ENCODE assay signal across 11 cellular contexts in genomic region chr16:11972128-11972527, GRCh38. TPM values are rescaled to one million over a fixed set of nuclear protein-coding genes. Genes with fewer than 3 reads are reported as not detected.
DNase-seq lines count a peak whose midpoint lies in the region; ATAC-seq and TF ChIP-seq lines count a peak whose summit lies in the region.
"Had no signal": no experiment of that assay in that cellular context is flagged by ENCODE, and none has a peak within 500 bp of the region (broad histone marks: within the 10 kb centered on the region; RNA-seq: fewer than 3 reads in every experiment).

No MANE protein-coding gene starts in this region.

- TF ChIP-seq CTCF in CD14-positive monocyte (IDR thresholded peaks at IDR 0.05) (peak; percentile 28), HEK293 (tag by site-specific recombination; IDR thresholded peaks at IDR 0.05) (peak; percentile 32; the same call in 1 of the 2 replicates), adrenal gland (IDR thresholded peaks at IDR 0.05) (peak in 3 of 6 experiments; percentile 37 to 50 (median 43)), liver (IDR thresholded peaks at IDR 0.05; ENCODE audit: low read depth, low read length, missing input control) (peak; percentile 13), prostate gland (IDR thresholded peaks at IDR 0.05) (no peak)

- CTCF ChIA-PET in HEK293 (lab: Yijun Ruan, JAX), result interaction anchor here (0.7 to 2.1 kb wide), 4 partner anchors 14 to 1917 kb away, joined by 3 to 10 read pairs (median 6); no protein-coding TSS in a partner anchor
- CTCF ChIA-PET in activated naive CD4-positive, alpha-beta T cell treated with anti-CD3 and anti-CD28 coated beads for 36 hours (lab: Charles Lee), result no interaction called here

- TF ChIP-seq RAD21 in liver (IDR thresholded peaks at IDR 0.05), result peak; percentile 13 to 38

- no peak overlapping the region for H3K9ac ChIP-seq in liver (ENCODE audit: low read depth in 1 of 2, low read length in 2 of 2)

- no peak overlapping the region for H3K4me3 ChIP-seq in HEK293 (ENCODE audit: low read depth, low read length)
- H3K4me3 ChIP-seq in adrenal gland, result no peak overlapping the region
- no peak overlapping the region for H3K4me3 ChIP-seq in liver (ENCODE audit: low read depth in 1 of 3, low read length in 3 of 3)
- H3K4me3 ChIP-seq in prostate gland, result no peak overlapping the region

- no peaks in the 10 kb centered on the region for H3K9me3 ChIP-seq in HEK293 (ENCODE audit: control insufficient read depth, insufficient read depth, low read depth, low read length)
- no peaks in the 10 kb centered on the region for H3K9me3 ChIP-seq in adrenal gland (replicated peaks in 1 of 3)
- no peaks in the 10 kb centered on the region for H3K9me3 ChIP-seq in liver (ENCODE audit: control insufficient read depth in 4 of 4, low read length in 3 of 4)
- H3K9me3 ChIP-seq in prostate gland, result no peaks in the 10 kb centered on the region

- H3K27me3 Mint-ChIP-seq in CD14-positive monocyte (ENCODE audit: low read depth in 3 of 3), result peaks cover 0 to 2% (median 0%) of the 10 kb centered on the region in 3 donors
- no peaks in the 10 kb centered on the region for H3K27me3 Mint-ChIP-seq in activated naive CD4-positive, alpha-beta T cell treated with anti-CD3 and anti-CD28 coated beads for 36 hours (ENCODE audit: low read depth)
- H3K27me3 Mint-ChIP-seq: central memory CD8-positive, alpha-beta T cell had no signal

- H3K4me1 Mint-ChIP-seq in CD14-positive monocyte, result peaks cover 13% of the 10 kb centered on the region
- peaks cover 15% of the 10 kb centered on the region for H3K4me1 Mint-ChIP-seq in activated naive CD4-positive, alpha-beta T cell treated with anti-CD3 and anti-CD28 coated beads for 36 hours (ENCODE audit: low read depth)

- no peak overlapping the region for H3K4me3 Mint-ChIP-seq in CD14-positive monocyte
- no peak overlapping the region for H3K4me3 Mint-ChIP-seq in activated naive CD4-positive, alpha-beta T cell treated with anti-CD3 and anti-CD28 coated beads for 36 hours
- H3K4me3 Mint-ChIP-seq: central memory CD8-positive, alpha-beta T cell had no signal

- WGBS in adrenal gland, 4 donors, result 40 to 81% (median 67%) methylated on average over 11 of the region's 11 CpGs
- 87% methylated on average over 11 of the region's 11 CpGs for WGBS in liver
- WGBS in prostate gland, result 52% methylated on average over 11 of the region's 11 CpGs

- H3K36me3 ChIP-seq in HEK293 (ENCODE audit: control insufficient read depth in 2 of 2, insufficient read depth in 1 of 2, low read length in 2 of 2) (peaks cover 0 to 4% of the 10 kb centered on the region in 2 experiments; a peak in 2 of 3 replicates), adrenal gland (replicated peaks in 1 of 2) (no peaks in the 10 kb centered on the region), liver (ENCODE audit: control insufficient read depth in 4 of 4, insufficient read depth in 3 of 4, low read depth in 1 of 4, low read length in 3 of 4) (peaks cover 0 to 2% (median 0%) of the 10 kb centered on the region in 4 donors), prostate gland (no peaks in the 10 kb centered on the region)

- no peak for ATAC-seq in HG03159 (IDR thresholded peaks at IDR 0.05; ENCODE audit: unreplicated experiment)

- intact Hi-C loops in CD14-positive monocyte (cut with micrococcal nuclease) (loop anchor here in 1 of 2 donors (10.0 kb wide), 1 partner anchor 93 kb away; no protein-coding TSS in a partner anchor), adrenal gland (cut with DNase I) (loop anchor here (5.0 to 10.0 kb wide), 3 partner anchors 57 to 95 kb away; partner anchors contain the start of gene GSPT1 (in 1 of the 2)), prostate gland (cut with DNase I) (loop anchor here (10.0 kb wide), 1 partner anchor 117 kb away; the partner anchor contains the start of gene RSL1D1)
- intact Hi-C loops in activated naive CD4-positive, alpha-beta T cell treated with anti-CD3 and anti-CD28 coated beads for 36 hours (cut with micrococcal nuclease), result loop anchor here (10.0 kb wide), 1 partner anchor 93 kb away; no protein-coding TSS in a partner anchor

- TF ChIP-seq POLR2A in adrenal gland (IDR thresholded peaks at IDR 0.05) (no peak), prostate gland (IDR thresholded peaks at IDR 0.05) (no peak)

- DNase-seq in CD14-positive monocyte (ENCODE audit: low spot score) (no peak), adrenal gland (peak in 4 of 7 donors; percentile 33 to 65 (median 52)), amniotic stem cell (lab: John Stamatoyannopoulos, UW) (no peak), prostate gland (ENCODE audit: low spot score) (no peak)
- DNase-seq in activated naive CD4-positive, alpha-beta T cell treated with anti-CD3 and anti-CD28 coated beads for 36 hours, result no peak
- DNase-seq: GF-D8 had no signal

- H3K27ac Mint-ChIP-seq in CD14-positive monocyte, result peak overlapping the region in 2 of 7 donors; percentile 35 to 54
- no peak overlapping the region for H3K27ac Mint-ChIP-seq in activated naive CD4-positive, alpha-beta T cell treated with anti-CD3 and anti-CD28 coated beads for 36 hours

- H3K4me1 ChIP-seq in HEK293 (ENCODE audit: control insufficient read depth, insufficient read depth, low read length) (no peaks in the 10 kb centered on the region), adrenal gland (replicated peaks in 1 of 2) (peaks cover 7 to 10% of the 10 kb centered on the region in 2 donors), liver (ENCODE audit: control insufficient read depth in 4 of 4, insufficient read depth in 4 of 4, low read length in 3 of 4) (peaks cover 2 to 13% (median 10%) of the 10 kb centered on the region in 4 donors), prostate gland (replicated peaks) (peaks cover 6% of the 10 kb centered on the region)

- no peaks in the 10 kb centered on the region for H3K9me3 Mint-ChIP-seq in CD14-positive monocyte
- no peaks in the 10 kb centered on the region for H3K9me3 Mint-ChIP-seq in activated naive CD4-positive, alpha-beta T cell treated with anti-CD3 and anti-CD28 coated beads for 36 hours
- H3K9me3 Mint-ChIP-seq: central memory CD8-positive, alpha-beta T cell had no signal

- POLR2A ChIA-PET in HEK293 (lab: Yijun Ruan, JAX), result no interaction called here

- H3K27me3 ChIP-seq in adrenal gland, result no peaks in the 10 kb centered on the region
- no peaks in the 10 kb centered on the region for H3K27me3 ChIP-seq in liver (ENCODE audit: control insufficient read depth in 4 of 4, insufficient read depth in 4 of 4, low read length in 3 of 4)
- no peaks in the 10 kb centered on the region for H3K27me3 ChIP-seq in prostate gland (replicated peaks; ENCODE audit: insufficient read depth)

- H3K36me3 Mint-ChIP-seq in CD14-positive monocyte, result peaks cover 8 to 16% of the 10 kb centered on the region in 2 donors
- peaks cover 4% of the 10 kb centered on the region for H3K36me3 Mint-ChIP-seq in activated naive CD4-positive, alpha-beta T cell treated with anti-CD3 and anti-CD28 coated beads for 36 hours (ENCODE audit: low read depth)

- no peak overlapping the region for H3K27ac ChIP-seq in HEK293 (ENCODE audit: extremely low read depth, low read depth, low read length)
- no peak overlapping the region for H3K27ac ChIP-seq in adrenal gland
- H3K27ac ChIP-seq in liver (ENCODE audit: low read depth in 1 of 2, low read length in 2 of 2), result no peak overlapping the region
- no peak overlapping the region for H3K27ac ChIP-seq in prostate gland

TF ChIP-seq in HEK293, 187 proteins besides CTCF, POLR2A, EP300 and RAD21:
- TF ChIP-seq EGR2 (tag by site-specific recombination; IDR thresholded peaks at IDR 0.05; ENCODE audit: low read depth) (no peak), ZNF654 (tag by site-specific recombination; IDR thresholded peaks at IDR 0.05; ENCODE audit: low read depth) (0 out of 2 replicates have a peak, but pooled peaks have one; percentile 6)

TF ChIP-seq in liver, 16 proteins besides CTCF, POLR2A, EP300 and RAD21 (continues in another document):
- TF ChIP-seq HNF4G (IDR thresholded peaks at IDR 0.05), result no peak
- no peak for TF ChIP-seq SP1 (IDR thresholded peaks at IDR 0.05)
- no peak for TF ChIP-seq GABPA (IDR thresholded peaks at IDR 0.05 in 1 of 2, conservative IDR thresholded peaks at IDR 0.05 in 1 of 2)
- no peak for TF ChIP-seq EGR1 (IDR thresholded peaks at IDR 0.05; ENCODE audit: low read depth in 2 of 2)
- TF ChIP-seq FOXA2 (IDR thresholded peaks at IDR 0.05), result no peak

RNA-seq across cellular contexts. Expression of gene SNX29, which starts 4.4 kb away (rescaled TPM):
- polyA plus RNA-seq in CD14-positive monocyte, result 10 to 100 TPM; 13.3 to 14.0 TPM
- 10 to 100 TPM in 7 of 8 donors, 1 to 10 TPM in 1; 9.4 to 33.7 (median 20.7) TPM for total RNA-seq in adrenal gland
- polyA plus RNA-seq in adrenal gland, result 1 to 10 TPM; 2.2 to 7.4 (median 4.7) TPM
- total RNA-seq in liver, result 10 to 100 TPM in 1 of 2 donors, 1 to 10 TPM in 1; 8.9 to 10.5 TPM
- polyA plus RNA-seq in liver, result 10 to 100 TPM in 1 of 2 donors, 1 to 10 TPM in 1; 1.9 to 11.9 TPM
- total RNA-seq in activated naive CD4-positive, alpha-beta T cell treated with anti-CD3 and anti-CD28 coated beads for 36 hours, result 10 to 100 TPM in 1 of 2 experiments, 1 to 10 TPM in 1; 9.7 to 11.2 TPM
- 10 to 100 TPM; 11.8 to 24.7 TPM for total RNA-seq in prostate gland

RNA-seq across cellular contexts. Expression of gene TNFRSF17, which starts 7.1 kb away (rescaled TPM):
- polyA plus RNA-seq in CD14-positive monocyte, result under 1 TPM in 1 of 2 donors, not detected in 1; 0.26 TPM
- not detected for total RNA-seq in adrenal gland
- under 1 TPM in 2 of 3 donors, not detected in 1; 0.13 to 0.84 TPM for polyA plus RNA-seq in adrenal gland
- total RNA-seq in liver, result under 1 TPM; 0.17 to 0.28 TPM
- 1 to 10 TPM in 1 of 2 donors, not detected in 1; 2.6 TPM for polyA plus RNA-seq in liver
- not detected for total RNA-seq in activated naive CD4-positive, alpha-beta T cell treated with anti-CD3 and anti-CD28 coated beads for 36 hours
- total RNA-seq in prostate gland, result 1 to 10 TPM in 1 of 2 donors, not detected in 1; 1.0 TPM
- total RNA-seq: T-helper 1 cell treated with Interleukin-12 subunit alpha and Interleukin-12 subunit beta and Interleukin-4 antibody, amounts not matched to agents 30 ng/mL and 1 ng/mL, for 36 hours had no signal

RNA-seq across cellular contexts. Expression of gene NPIPB2, which starts 30.3 kb away (rescaled TPM):
- polyA plus RNA-seq in CD14-positive monocyte (under 1 TPM in 1 of 2 donors, not detected in 1; 0.81 TPM), adrenal gland (10 to 100 TPM in 2 of 3 donors, 1 to 10 TPM in 1; 4.6 to 21.2 (median 10.0) TPM), liver (1 to 10 TPM in 1 of 2 donors, under 1 TPM in 1; 0.75 to 3.3 TPM)
- total RNA-seq in adrenal gland (1 to 10 TPM; 1.6 to 7.4 (median 3.8) TPM), liver (1 to 10 TPM; 3.3 to 4.9 TPM), prostate gland (10 to 100 TPM in 1 of 2 donors, under 1 TPM in 1; 0.64 to 11.2 TPM)
- 1 to 10 TPM; 8.5 to 8.7 TPM for total RNA-seq in activated naive CD4-positive, alpha-beta T cell treated with anti-CD3 and anti-CD28 coated beads for 36 hours

RNA-seq across cellular contexts. Expression of gene GSPT1, which starts 56.4 kb away (rescaled TPM):
- polyA plus RNA-seq in CD14-positive monocyte, result 10 to 100 TPM; 47.9 to 48.3 TPM
- 100 to 1,000 TPM in 5 of 8 donors, 10 to 100 TPM in 3; 55.2 to 188 (median 115) TPM for total RNA-seq in adrenal gland
- 100 to 1,000 TPM in 1 of 3 donors, 10 to 100 TPM in 2; 21.1 to 246 (median 23.3) TPM for polyA plus RNA-seq in adrenal gland
- 10 to 100 TPM; 48.5 to 67.6 TPM for total RNA-seq in liver
- 10 to 100 TPM; 24.2 to 35.2 TPM for polyA plus RNA-seq in liver
- total RNA-seq in activated naive CD4-positive, alpha-beta T cell treated with anti-CD3 and anti-CD28 coated beads for 36 hours, result 100 to 1,000 TPM; 165 to 175 TPM
- total RNA-seq in prostate gland, result 10 to 100 TPM; 70.2 to 88.7 TPM

Comparison
In these comparisons a context has a peak if more than half of its experiments do, and no peak if none do; other contexts are left out.
1. DNase-seq: peak in adrenal gland (4 of 7); none in CD14-positive monocyte (single experiment), activated naive CD4-positive, alpha-beta T cell treated with anti-CD3 and anti-CD28 coated beads for 36 hours (single experiment), amniotic stem cell (single experiment) and prostate gland (single experiment).
2. CTCF ChIP-seq: peak in CD14-positive monocyte (single experiment), HEK293 (single experiment) and liver (single experiment); none in prostate gland (0 of 4).